ENCODE assay signal across 9 cellular contexts in genomic region chr4:54318904-54319303, GRCh38.
DNase-seq lines count a peak whose midpoint lies in the region; ATAC-seq, FAIRE-seq and TF ChIP-seq lines count a peak whose summit lies in the region.
"Had no signal": no experiment of that assay in that cellular context is flagged by ENCODE, and none has a peak within 500 bp of the region (broad histone marks: within the 10 kb centered on the region; RNA-seq: fewer than 3 reads in every experiment).

No MANE protein-coding gene starts in this region.

- H3K4me1 Mint-ChIP-seq in H9: peaks cover 4 to 5% of the 10 kb centered on the region in 2 experiments; a peak in 2 of 4 replicates

- H3K4me1 ChIP-seq in H9 (ENCODE audit: insufficient read depth, low read length) (no peaks in the 10 kb centered on the region), PC-9 (replicated peaks; ENCODE audit: insufficient read depth) (no peaks in the 10 kb centered on the region), H1 (replicated peaks in 1 of 4; ENCODE audit: control insufficient read depth in 3 of 4, insufficient read depth in 4 of 4, low read length in 3 of 4) (peaks cover 0 to 4% (median 0%) of the 10 kb centered on the region in 4 experiments; a peak in 3 of 7 replicates), neuronal stem cell (ENCODE audit: control insufficient read depth in 2 of 2, insufficient read depth in 1 of 2, low read depth in 1 of 2, low read length in 2 of 2) (peaks cover 0 to under 1% of the 10 kb centered on the region in 2 donors)

- no peaks in the 10 kb centered on the region for H3K27me3 ChIP-seq in H9 (ENCODE audit: insufficient read depth, low read length)
- no peaks in the 10 kb centered on the region for H3K27me3 ChIP-seq in PC-9 (ENCODE audit: insufficient read depth, low read depth)
- H3K27me3 ChIP-seq in H1 (replicated peaks in 1 of 4; ENCODE audit: control insufficient read depth in 3 of 4, extremely low read depth in 1 of 4, insufficient read depth in 3 of 4, low read length in 3 of 4): no peaks in the 10 kb centered on the region
- H3K27me3 ChIP-seq in neuronal stem cell (ENCODE audit: control insufficient read depth in 3 of 3, insufficient read depth in 3 of 3, low read depth in 1 of 3, low read length in 3 of 3): no peaks in the 10 kb centered on the region
- H3K27me3 ChIP-seq: BLaER1 treated with 17β-estradiol and CSF1 and Interleukin-3, amounts not matched to agents 10 nM and 100 nM had no signal

- TF ChIP-seq CTCF in H9 (conservative IDR thresholded peaks at IDR 0.05) (peak; percentile 92), PC-9 (conservative IDR thresholded peaks at IDR 0.05) (peak; percentile 56), H1 (IDR thresholded peaks at IDR 0.05; ENCODE audit: control extremely low read depth in 1 of 3, insufficient read depth in 1 of 3, low read depth in 1 of 3, low read length in 3 of 3) (peak; percentile 55 to 78 (median 76))

- H3K23ac ChIP-seq in H9 (ENCODE audit: insufficient read length, low read depth, low read length) (no peak overlapping the region), H1 (ENCODE audit: insufficient read length) (no peak overlapping the region), neuronal stem cell (ENCODE audit: low read depth, low read length, poor library complexity) (no peak overlapping the region)

- no peak for TF ChIP-seq POLR2A in H1 (IDR thresholded peaks at IDR 0.05; ENCODE audit: control extremely low read depth in 1 of 2, low read depth in 2 of 2, low read length in 2 of 2)

- peak; percentile 73 for FAIRE-seq in H1 (lab: Jason Lieb, UNC)

- no TSS peak for BruUV-seq in PC-9 (replicated peaks; lab: Mats Ljungman, UMichigan)

- no peak for ATAC-seq in HG03039 (IDR thresholded peaks at IDR 0.05; ENCODE audit: unreplicated experiment)
- ATAC-seq in GM18520 (IDR thresholded peaks at IDR 0.05; ENCODE audit: unreplicated experiment): no peak

- no peaks in the 10 kb centered on the region; a peak in 1 of 7 replicates for H3K36me3 Mint-ChIP-seq in H9 (ENCODE audit: insufficient read depth in 1 of 3, low read depth in 3 of 3)

- intact Hi-C loops in PC-9 (cut with micrococcal nuclease; ENCODE audit: unreplicated experiment): no loop called here

- H3K9ac ChIP-seq in H9 (ENCODE audit: extremely low read depth, insufficient read length, low read length) (no peak overlapping the region), H1 (replicated peaks in 1 of 4; ENCODE audit: extremely low read depth in 1 of 4, low read depth in 3 of 4, low read length in 3 of 4) (no peak overlapping the region), neuronal stem cell (ENCODE audit: low read depth, low read length, poor library complexity) (no peak overlapping the region)
- H3K9ac ChIP-seq: BLaER1 treated with 17β-estradiol and CSF1 and Interleukin-3, amounts not matched to agents 10 nM and 100 nM had no signal

- WGBS in H9 (ENCODE audit: extremely low coverage, insufficient read length, low lambda C conversion rate): no CpG with 5 or more reads among the region's 5 CpGs
- 37% methylated on average over 5 of the region's 5 CpGs; no CpG with 5 or more reads in 1 of the 2 experiments for WGBS in H1 (ENCODE audit: extremely low coverage in 1 of 2, insufficient coverage in 1 of 2, insufficient read length in 1 of 2, insufficient replicate concordance in 2 of 2, low coverage in 1 of 2, low lambda C conversion rate in 2 of 2, missing lambda C conversion rate in 1 of 2), 2 experiments
- no CpG with 5 or more reads among the region's 5 CpGs for WGBS in neuronal stem cell (ENCODE audit: extremely low coverage in 2 of 2, insufficient read length in 2 of 2, insufficient replicate concordance in 1 of 2), 2 donors

- H3K9me3 Mint-ChIP-seq in H9: no peaks in the 10 kb centered on the region

- H3K4ac ChIP-seq in H9 (ENCODE audit: low read depth, low read length) (no peak overlapping the region), H1 (replicated peaks; ENCODE audit: insufficient read length, low read depth, low read length) (no peak overlapping the region), neuronal stem cell (ENCODE audit: low read length) (no peak overlapping the region)

- H2BK20ac ChIP-seq in H9 (ENCODE audit: low read depth, low read length, poor library complexity, severe bottlenecking): no peak overlapping the region
- no peak overlapping the region for H2BK20ac ChIP-seq in H1 (ENCODE audit: low read length)

- H2BK15ac ChIP-seq in H9 (ENCODE audit: low read depth, low read length) (no peak overlapping the region), H1 (ENCODE audit: low read length) (0 out of 2 replicates have a peak overlapping the region, but pooled peaks have one; percentile 3), neuronal stem cell (ENCODE audit: low read length) (no peak overlapping the region)

- no peaks in the 10 kb centered on the region for H3F3A ChIP-seq in PC-9 (ENCODE audit: insufficient read depth, low read depth)

- CTCF ChIA-PET in PC-9 (lab: Charles Lee): no interaction called here
- CTCF ChIA-PET in H1 (lab: Charles Lee; ENCODE audit: partially characterized antibody): interaction anchor here (0.6 to 4.7 kb wide), 38 partner anchors 9 to 1032 kb away, joined by 3 to 32 read pairs (median 4); no protein-coding TSS in a partner anchor

- no peak overlapping the region for H3K27ac Mint-ChIP-seq in H9

- H3K4me2 ChIP-seq in H9 (ENCODE audit: insufficient read depth, insufficient read length, low read length) (no peak overlapping the region), PC-9 (no peak overlapping the region), H1 (ENCODE audit: insufficient read depth in 1 of 2, low read depth in 2 of 2, low read length in 2 of 2) (no peak overlapping the region), neuronal stem cell (ENCODE audit: insufficient read depth, low read length, poor library complexity, severe bottlenecking) (no peak overlapping the region)

- H2BK12ac ChIP-seq in H9 (ENCODE audit: insufficient read length, low read depth, low read length): no peak overlapping the region
- no peak overlapping the region for H2BK12ac ChIP-seq in H1 (ENCODE audit: low read depth, low read length)
- H2BK12ac ChIP-seq in neuronal stem cell (ENCODE audit: low read length): no peak overlapping the region

- TF ChIP-seq RAD21 in H1 (IDR thresholded peaks at IDR 0.05 in 1 of 2, conservative IDR thresholded peaks at IDR 0.05 in 1 of 2; ENCODE audit: low read depth in 2 of 2, low read length in 2 of 2): peak; percentile 76 to 81

- H3K14ac ChIP-seq in H9 (ENCODE audit: insufficient read depth, low read length) (no peak overlapping the region), H1 (ENCODE audit: insufficient read length) (no peak overlapping the region), neuronal stem cell (ENCODE audit: low read length) (no peak overlapping the region)

- H2BK5ac ChIP-seq in H9 (ENCODE audit: insufficient read length, low read length): no peak overlapping the region
- H2BK5ac ChIP-seq in H1 (ENCODE audit: low read depth, low read length): no peak overlapping the region
- H2BK5ac ChIP-seq in neuronal stem cell (ENCODE audit: low read length): no peak overlapping the region

- no peak for TF ChIP-seq EP300 in H1 (IDR thresholded peaks at IDR 0.05; ENCODE audit: borderline replicate concordance in 1 of 2, low read depth in 2 of 2, low read length in 2 of 2)

- H3K27ac ChIP-seq in H9 (ENCODE audit: insufficient read length, low read depth, low read length) (no peak overlapping the region), PC-9 (no peak overlapping the region), H1 (ENCODE audit: low read depth, low read length) (no peak overlapping the region), neuronal stem cell (replicated peaks; ENCODE audit: low read length) (no peak overlapping the region)
- H3K27ac ChIP-seq: BLaER1 treated with 17β-estradiol and CSF1 and Interleukin-3, amounts not matched to agents 10 nM and 100 nM had no signal

- DNase-seq in NCI-H1417 (lab: John Stamatoyannopoulos, UW) (peak in 2 of 3 experiments; percentile 7 to 39), NCI-H1417 treated with DMSO at 0.1 percent for 48 hours (lab: John Stamatoyannopoulos, UW) (no peak), H9 (peak; percentile 42), PC-9 (peak in 1 of 2 experiments; percentile 1), H1 (ENCODE audit: low read depth in 1 of 2, low spot score in 2 of 2) (peak in 1 of 2 experiments; percentile 23), neuronal stem cell (ENCODE audit: low spot score) (peak; percentile 31)

- H3K56ac ChIP-seq in H9 (ENCODE audit: insufficient read length, low read depth, low read length) (no peak overlapping the region), H1 (replicated peaks; ENCODE audit: insufficient read length, low read depth, low read length) (no peak overlapping the region)

- H3K9me3 ChIP-seq in H9 (ENCODE audit: control insufficient read depth, low read depth, low read length): no peaks in the 10 kb centered on the region
- H3K9me3 ChIP-seq in PC-9 (ENCODE audit: insufficient read depth, low read depth): no peaks in the 10 kb centered on the region
- no peaks in the 10 kb centered on the region for H3K9me3 ChIP-seq in H1 (ENCODE audit: insufficient read depth in 2 of 2, low read depth in 1 of 2, low read length in 1 of 2)
- no peaks in the 10 kb centered on the region for H3K9me3 ChIP-seq in neuronal stem cell (replicated peaks in 1 of 2; ENCODE audit: control insufficient read depth in 2 of 2, insufficient read depth in 1 of 2, low read depth in 1 of 2, low read length in 2 of 2)
- H3K9me3 ChIP-seq: BLaER1 treated with 17β-estradiol and CSF1 and Interleukin-3, amounts not matched to agents 10 nM and 100 nM had no signal

- no peak overlapping the region for H4K91ac ChIP-seq in H9 (ENCODE audit: insufficient read length, low read depth, low read length)
- no peak overlapping the region for H4K91ac ChIP-seq in H1 (replicated peaks; ENCODE audit: insufficient read length, low read length)
- no peak overlapping the region for H4K91ac ChIP-seq in neuronal stem cell (ENCODE audit: low read depth, low read length, poor library complexity)

- H3K79me1 ChIP-seq in H9 (ENCODE audit: insufficient read depth, low read depth, low read length, poor library complexity, severe bottlenecking) (no peaks in the 10 kb centered on the region), H1 (ENCODE audit: low read depth, low read length) (no peaks in the 10 kb centered on the region), neuronal stem cell (ENCODE audit: low read depth, low read length) (no peaks in the 10 kb centered on the region)

- H2BK120ac ChIP-seq in H9 (ENCODE audit: low read depth, low read length, poor library complexity, severe bottlenecking) (no peak overlapping the region), H1 (replicated peaks; ENCODE audit: low read depth, low read length) (no peak overlapping the region), neuronal stem cell (ENCODE audit: low read depth, low read length) (no peak overlapping the region)

- H3K4me3 Mint-ChIP-seq in H9: no peak overlapping the region

- H3K4me3 ChIP-seq in PC-9 (no peak overlapping the region), H1 (ENCODE audit: extremely low read depth in 1 of 4, insufficient read depth in 2 of 4, low read depth in 3 of 4, low read length in 4 of 4) (no peak overlapping the region), neuronal stem cell (ENCODE audit: low read length in 2 of 2) (no peak overlapping the region)
- H3K4me3 ChIP-seq: BLaER1 treated with 17β-estradiol and CSF1 and Interleukin-3, amounts not matched to agents 10 nM and 100 nM had no signal

- H4K5ac ChIP-seq in H9 (ENCODE audit: insufficient read length, low read depth, low read length) (no peak overlapping the region), H1 (ENCODE audit: insufficient read length, low read depth, low read length) (no peak overlapping the region)

- H3K27me3 Mint-ChIP-seq in H9 (ENCODE audit: low read depth): no peaks in the 10 kb centered on the region; the same call in 1 of the 2 replicates

- H4K8ac ChIP-seq in H9 (replicated peaks; ENCODE audit: insufficient read length, low read depth, low read length) (no peak overlapping the region), H1 (ENCODE audit: extremely low read depth, insufficient read depth, low read length) (no peak overlapping the region), neuronal stem cell (ENCODE audit: low read depth, low read length) (no peak overlapping the region)

- POLR2A ChIA-PET in PC-9 (lab: Charles Lee; ENCODE audit: unreplicated experiment) (no interaction called here), H1 (lab: Charles Lee; ENCODE audit: partially characterized antibody) (interaction anchor here (0.8 to 1.0 kb wide), 2 partner anchors 173 to 359 kb away, joined by 3 read pairs; no protein-coding TSS in a partner anchor)

- H2AFZ ChIP-seq in H9 (ENCODE audit: low read length) (no peak overlapping the region), PC-9 (no peak overlapping the region), H1 (ENCODE audit: low read length) (peak overlapping the region; percentile 92), neuronal stem cell (ENCODE audit: low read length) (no peak overlapping the region)

- H4K20me1 ChIP-seq in H9 (ENCODE audit: control insufficient read depth, insufficient read depth, insufficient read length) (no peaks in the 10 kb centered on the region), PC-9 (ENCODE audit: insufficient read depth) (no peaks in the 10 kb centered on the region), H1 (replicated peaks in 1 of 2; ENCODE audit: control insufficient read depth in 1 of 2, insufficient read depth in 2 of 2, low read length in 2 of 2) (no peaks in the 10 kb centered on the region)
- H4K20me1 ChIP-seq: BLaER1 treated with 17β-estradiol and CSF1 and Interleukin-3, amounts not matched to agents 10 nM and 100 nM had no signal

- H2AK5ac ChIP-seq in H9 (ENCODE audit: insufficient read length, low read length): no peak overlapping the region
- H2AK5ac ChIP-seq in H1 (ENCODE audit: low read depth, low read length): no peak overlapping the region
- H2AK5ac ChIP-seq in neuronal stem cell (ENCODE audit: low read depth, low read length): no peak overlapping the region

- H3K79me2 ChIP-seq in H9 (ENCODE audit: insufficient read depth, low read length) (no peaks in the 10 kb centered on the region), PC-9 (ENCODE audit: low read depth) (no peaks in the 10 kb centered on the region), H1 (ENCODE audit: control insufficient read depth in 1 of 2, insufficient read depth in 2 of 2, low read length in 2 of 2) (no peaks in the 10 kb centered on the region)

- no peak overlapping the region for H3T11ph ChIP-seq in H9 (ENCODE audit: low read length)

- H3K36me3 ChIP-seq in PC-9 (ENCODE audit: low read depth): no peaks in the 10 kb centered on the region
- H3K36me3 ChIP-seq in H1 (ENCODE audit: control insufficient read depth in 2 of 4, insufficient read depth in 4 of 4, low read length in 3 of 4): no peaks in the 10 kb centered on the region
- no peaks in the 10 kb centered on the region for H3K36me3 ChIP-seq in neuronal stem cell (replicated peaks in 1 of 2; ENCODE audit: control insufficient read depth in 2 of 2, insufficient read depth in 2 of 2, low read length in 2 of 2)
- H3K36me3 ChIP-seq: BLaER1 treated with 17β-estradiol and CSF1 and Interleukin-3, amounts not matched to agents 10 nM and 100 nM had no signal

- H3K18ac ChIP-seq in H9 (ENCODE audit: insufficient read length, low read depth, low read length) (no peak overlapping the region), H1 (ENCODE audit: extremely low read depth, low read length) (no peak overlapping the region), neuronal stem cell (ENCODE audit: low read length) (no peak overlapping the region)

- H3K23me2 ChIP-seq in H9 (ENCODE audit: insufficient read length, low read depth, low read length, poor library complexity, severe bottlenecking) (no peaks in the 10 kb centered on the region), H1 (ENCODE audit: low read depth, low read length) (no peaks in the 10 kb centered on the region)

- no peaks in the 10 kb centered on the region for H3K9me2 ChIP-seq in PC-9 (ENCODE audit: insufficient read depth)
